Comparison of ENCODE assay signal across 8 cellular contexts in genomic region chr2:97936199-97936598, GRCh38. TPM values are rescaled to one million over a fixed set of nuclear protein-coding genes. Genes with fewer than 3 reads are reported as not detected.
DNase-seq lines count a peak whose midpoint lies in the region; ATAC-seq and TF ChIP-seq lines count a peak whose summit lies in the region.

No MANE protein-coding gene starts in this region.

- 0 out of 2 replicates have a peak, but pooled peaks cover 11% of the 10 kb centered on the region for H3K4me1 ChIP-seq in Caco-2

- H3K27ac ChIP-seq in dorsolateral prefrontal cortex = peak overlapping the region in 1 of 59 donors; percentile 5

- ATAC-seq in HG02678 (IDR thresholded peaks at IDR 0.05; ENCODE audit: unreplicated experiment) = peak; percentile 75
- no peak for ATAC-seq in HG03439 (IDR thresholded peaks at IDR 0.05; ENCODE audit: unreplicated experiment)
- ATAC-seq in GM18519 (IDR thresholded peaks at IDR 0.05; ENCODE audit: low FRiP score, unreplicated experiment) = no peak

- H3K4me3 ChIP-seq in Caco-2 (ENCODE audit: low read depth, low read length) (no peak overlapping the region), dorsolateral prefrontal cortex (no peak overlapping the region)

- DNase-seq in Caco-2 (peak; percentile 63 to 78), NCI-H345 (lab: John Stamatoyannopoulos, UW) (peak; percentile 68), germinal center (ENCODE audit: low spot score) (peak; percentile 46), dorsolateral prefrontal cortex (no peak), T-helper 9 cell (no peak)

- no TSS peak for BruUV-seq in Caco-2 (replicated peaks; lab: Mats Ljungman, UMichigan)

- peak overlapping the region; percentile 62 for H3K4me3 Mint-ChIP-seq in Caco-2 (ENCODE audit: unreplicated experiment)

- intact Hi-C loops in Caco-2 (cut with micrococcal nuclease; ENCODE audit: unreplicated experiment) = loop anchor here (2.0 kb wide), 1 partner anchor 15 kb away; no protein-coding TSS in a partner anchor
- intact Hi-C loops in dorsolateral prefrontal cortex (cut with DNase I) = no loop called here

- H3K27me3 ChIP-seq in Caco-2 (replicated peaks; ENCODE audit: control insufficient read depth, insufficient read depth, low read length) (no peaks in the 10 kb centered on the region), dorsolateral prefrontal cortex (no peaks in the 10 kb centered on the region)

- TF ChIP-seq CTCF in Caco-2 (IDR thresholded peaks at IDR 0.05; ENCODE audit: insufficient read depth in 1 of 2, low read depth in 1 of 2, low read length in 1 of 2, severe bottlenecking in 1 of 2, unreplicated experiment in 1 of 2) (no peak), dorsolateral prefrontal cortex (IDR thresholded peaks at IDR 0.05 in 54 of 56, conservative IDR thresholded peaks at IDR 0.05 in 2 of 56; ENCODE audit: low read depth in 1 of 56, partially characterized antibody in 56 of 56) (no peak)

- POLR2A ChIA-PET in Caco-2 (lab: Charles Lee) = no interaction called here

- H3K4me1 Mint-ChIP-seq in Caco-2 (ENCODE audit: low read depth, unreplicated experiment) = peaks cover 7% of the 10 kb centered on the region

- no peaks in the 10 kb centered on the region for H3K27me3 Mint-ChIP-seq in Caco-2 (ENCODE audit: insufficient read depth, unreplicated experiment)

- H3K36me3 ChIP-seq in Caco-2 (ENCODE audit: control insufficient read depth, insufficient read depth, low read length) = no peaks in the 10 kb centered on the region

- H3K9me3 ChIP-seq in Caco-2 = no peaks in the 10 kb centered on the region

- H3K36me3 Mint-ChIP-seq in Caco-2 (ENCODE audit: insufficient read depth, unreplicated experiment) = no peaks in the 10 kb centered on the region

- no peaks in the 10 kb centered on the region for H3K9me3 Mint-ChIP-seq in Caco-2 (ENCODE audit: unreplicated experiment)

- peak overlapping the region; percentile 62 for H3K27ac Mint-ChIP-seq in Caco-2 (ENCODE audit: unreplicated experiment)

- CTCF ChIA-PET in Caco-2 (lab: Charles Lee) = interaction anchor here (0.6 to 1.4 kb wide), 2 partner anchors 14 to 129 kb away, joined by 3 read pairs; no protein-coding TSS in a partner anchor

RNA-seq across cellular contexts. Expression of gene TMEM131, which starts 59.5 kb away (rescaled TPM):
- 35.8 and 36.3 TPM in 2 replicates for total RNA-seq in Caco-2 (2022)
- 10 to 100 TPM; 31.4 to 58.3 (median 45.6) TPM for total RNA-seq in dorsolateral prefrontal cortex

Comparison
In these comparisons a context has a peak if more than half of its experiments do, and no peak if none do; other contexts are left out.
1. DNase-seq: peak in Caco-2 (2 of 2), NCI-H345 (single experiment) and germinal center (single experiment); none in dorsolateral prefrontal cortex (0 of 10) and T-helper 9 cell (single experiment).